Comparison of ENCODE assay signal across 8 cellular contexts in the genomic region with DNA sequence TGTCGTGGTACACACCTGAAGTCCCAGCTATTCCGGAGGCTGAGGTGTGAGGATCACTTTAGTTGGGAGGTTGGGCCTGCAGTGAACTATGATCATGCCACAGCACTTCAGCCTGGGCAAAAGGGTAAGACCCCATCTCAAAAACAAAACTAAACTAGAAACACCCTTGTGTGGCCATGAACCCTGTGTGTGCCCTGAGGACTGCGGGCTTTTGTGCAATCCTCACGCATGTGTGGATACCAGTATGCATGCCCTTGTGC. TPM values are rescaled to one million over a fixed set of nuclear protein-coding genes. Genes with fewer than 3 reads are reported as not detected.
DNase-seq lines count a peak whose midpoint lies in the region; ATAC-seq and TF ChIP-seq lines count a peak whose summit lies in the region.

No MANE protein-coding gene starts in this region.

- H3K79me2 ChIP-seq in smooth muscle cell (ENCODE audit: low read depth): peaks cover 39% of the 10 kb centered on the region

- H3K4me2 ChIP-seq in smooth muscle cell: peak overlapping the region; percentile 80

- H3K36me3 Mint-ChIP-seq in WTC11 (peaks cover 9% of the 10 kb centered on the region), glutamatergic neuron (ENCODE audit: unreplicated experiment) (no peaks in the 10 kb centered on the region)

- DNase-seq in H7 (no peak), WTC11 (ENCODE audit: low spot score) (no peak), glutamatergic neuron (no peak), smooth muscle cell (lab: John Stamatoyannopoulos, UW; ENCODE audit: unreplicated experiment) (no peak), sciatic nerve (ENCODE audit: low spot score) (no peak), NCI-H446 treated with DMSO at 0.1 percent for 48 hours (lab: John Stamatoyannopoulos, UW) (no peak)

- H3K9ac ChIP-seq in smooth muscle cell (ENCODE audit: low read depth): peak overlapping the region; percentile 39

- peaks cover 15% of the 10 kb centered on the region for H3K4me1 ChIP-seq in smooth muscle cell (ENCODE audit: low read depth)

- H3F3A ChIP-seq in smooth muscle cell (ENCODE audit: low read depth): no peaks in the 10 kb centered on the region

- H3K9me3 Mint-ChIP-seq in WTC11: no peaks in the 10 kb centered on the region
- peaks cover 13% of the 10 kb centered on the region for H3K9me3 Mint-ChIP-seq in glutamatergic neuron (ENCODE audit: unreplicated experiment)

- H3K4me3 Mint-ChIP-seq in WTC11 (peak overlapping the region; percentile 86), glutamatergic neuron (ENCODE audit: unreplicated experiment) (peak overlapping the region; percentile 95)

- no peaks in the 10 kb centered on the region for H3K9me3 ChIP-seq in smooth muscle cell (replicated peaks; ENCODE audit: low read depth)

- H3K27ac ChIP-seq in smooth muscle cell (ENCODE audit: low read depth): peak overlapping the region; percentile 83

- H3K27me3 ChIP-seq in H7 (ENCODE audit: control insufficient read depth, insufficient read depth, low read length) (no peaks in the 10 kb centered on the region), smooth muscle cell (ENCODE audit: low read depth) (no peaks in the 10 kb centered on the region)

- H3K27ac Mint-ChIP-seq in WTC11: peak overlapping the region; percentile 98
- H3K27ac Mint-ChIP-seq in glutamatergic neuron (ENCODE audit: unreplicated experiment): peak overlapping the region; percentile 87

- H3K36me3 ChIP-seq in H7 (replicated peaks; ENCODE audit: control insufficient read depth, insufficient read depth, low read length) (peaks cover 9% of the 10 kb centered on the region), smooth muscle cell (ENCODE audit: low read depth) (no peaks in the 10 kb centered on the region)

- WGBS in smooth muscle cell (ENCODE audit: low lambda C conversion rate): 66% methylated on average over 4 of the region's 4 CpGs

- intact Hi-C loops in sciatic nerve (cut with DNase I): no loop called here

- peak overlapping the region; percentile 46 for H2AFZ ChIP-seq in smooth muscle cell (ENCODE audit: low read depth)

- peaks cover 31% of the 10 kb centered on the region for H4K20me1 ChIP-seq in smooth muscle cell (ENCODE audit: low read depth)

- CTCF ChIA-PET in WTC11 (lab: Charles Lee): interaction anchor here (0.9 to 3.3 kb wide), 13 partner anchors 9 to 347 kb away, joined by 3 to 76 read pairs (median 6); a partner anchor contains a TSS

- H3K4me3 ChIP-seq in H7 (ENCODE audit: insufficient read depth, low read depth, low read length) (peak overlapping the region; percentile 55), smooth muscle cell (peak overlapping the region; percentile 55)

- peaks cover 30% of the 10 kb centered on the region for H3K4me1 Mint-ChIP-seq in WTC11
- H3K4me1 Mint-ChIP-seq in glutamatergic neuron (ENCODE audit: low read depth, unreplicated experiment): peaks cover 15% of the 10 kb centered on the region

- TF ChIP-seq CTCF in WTC11 (IDR thresholded peaks at IDR 0.05): no peak
- TF ChIP-seq CTCF in glutamatergic neuron (IDR thresholded peaks at IDR 0.05; ENCODE audit: partially characterized antibody, unreplicated experiment): no peak
- no peak for TF ChIP-seq CTCF in smooth muscle cell (IDR thresholded peaks at IDR 0.05; ENCODE audit: borderline replicate concordance, insufficient read depth, poor library complexity, severe bottlenecking)

- H3K27me3 Mint-ChIP-seq in WTC11 (ENCODE audit: low read depth) (no peaks in the 10 kb centered on the region), glutamatergic neuron (ENCODE audit: unreplicated experiment) (peaks cover 5% of the 10 kb centered on the region)

- ATAC-seq in WTC11 (no peak), sciatic nerve (no peak), GM19328 (IDR thresholded peaks at IDR 0.05; ENCODE audit: unreplicated experiment) (no peak), GM18868 (IDR thresholded peaks at IDR 0.05; ENCODE audit: unreplicated experiment) (no peak)

- POLR2A ChIA-PET in WTC11 (lab: Charles Lee): interaction anchor here (1.4 to 3.0 kb wide), 3 partner anchors 9 to 47 kb away, joined by 17 to 48 read pairs (median 19); a partner anchor contains a TSS

TF ChIP-seq in WTC11, 78 proteins besides CTCF, POLR2A, EP300 and RAD21 (continues in another document):
- no peak for TF ChIP-seq PRRX2 (CRISPR knock-in tag; IDR thresholded peaks at IDR 0.05)
- no peak for TF ChIP-seq JUN (CRISPR knock-in tag; IDR thresholded peaks at IDR 0.05)
- TF ChIP-seq SMAD3 (CRISPR knock-in tag; IDR thresholded peaks at IDR 0.05; ENCODE audit: borderline replicate concordance): no peak
- no peak for TF ChIP-seq TEAD4 (CRISPR knock-in tag; IDR thresholded peaks at IDR 0.05)
- TF ChIP-seq, protein P1, sequence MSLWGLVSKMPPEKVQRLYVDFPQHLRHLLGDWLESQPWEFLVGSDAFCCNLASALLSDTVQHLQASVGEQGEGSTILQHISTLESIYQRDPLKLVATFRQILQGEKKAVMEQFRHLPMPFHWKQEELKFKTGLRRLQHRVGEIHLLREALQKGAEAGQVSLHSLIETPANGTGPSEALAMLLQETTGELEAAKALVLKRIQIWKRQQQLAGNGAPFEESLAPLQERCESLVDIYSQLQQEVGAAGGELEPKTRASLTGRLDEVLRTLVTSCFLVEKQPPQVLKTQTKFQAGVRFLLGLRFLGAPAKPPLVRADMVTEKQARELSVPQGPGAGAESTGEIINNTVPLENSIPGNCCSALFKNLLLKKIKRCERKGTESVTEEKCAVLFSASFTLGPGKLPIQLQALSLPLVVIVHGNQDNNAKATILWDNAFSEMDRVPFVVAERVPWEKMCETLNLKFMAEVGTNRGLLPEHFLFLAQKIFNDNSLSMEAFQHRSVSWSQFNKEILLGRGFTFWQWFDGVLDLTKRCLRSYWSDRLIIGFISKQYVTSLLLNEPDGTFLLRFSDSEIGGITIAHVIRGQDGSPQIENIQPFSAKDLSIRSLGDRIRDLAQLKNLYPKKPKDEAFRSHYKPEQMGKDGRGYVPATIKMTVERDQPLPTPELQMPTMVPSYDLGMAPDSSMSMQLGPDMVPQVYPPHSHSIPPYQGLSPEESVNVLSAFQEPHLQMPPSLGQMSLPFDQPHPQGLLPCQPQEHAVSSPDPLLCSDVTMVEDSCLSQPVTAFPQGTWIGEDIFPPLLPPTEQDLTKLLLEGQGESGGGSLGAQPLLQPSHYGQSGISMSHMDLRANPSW (CRISPR knock-in tag; conservative IDR thresholded peaks at IDR 0.05; ENCODE audit: low read depth): no peak
- 0 out of 2 replicates have a peak, but pooled peaks have one; percentile 41 for TF ChIP-seq SP1 (CRISPR knock-in tag; conservative IDR thresholded peaks at IDR 0.05)
- no peak for TF ChIP-seq KAT7 (CRISPR knock-in tag; IDR thresholded peaks at IDR 0.05; ENCODE audit: borderline replicate concordance)
- 0 out of 2 replicates have a peak, but pooled peaks have one; percentile 20 for TF ChIP-seq FOXP1 (CRISPR knock-in tag; IDR thresholded peaks at IDR 0.05; ENCODE audit: borderline replicate concordance)
- TF ChIP-seq, protein P2, sequence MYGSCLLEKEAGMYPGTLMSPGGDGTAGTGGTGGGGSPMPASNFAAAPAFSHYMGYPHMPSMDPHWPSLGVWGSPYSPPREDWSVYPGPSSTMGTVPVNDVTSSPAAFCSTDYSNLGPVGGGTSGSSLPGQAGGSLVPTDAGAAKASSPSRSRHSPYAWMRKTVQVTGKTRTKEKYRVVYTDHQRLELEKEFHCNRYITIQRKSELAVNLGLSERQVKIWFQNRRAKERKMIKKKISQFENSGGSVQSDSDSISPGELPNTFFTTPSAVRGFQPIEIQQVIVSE (CRISPR knock-in tag; IDR thresholded peaks at IDR 0.05; ENCODE audit: borderline replicate concordance): no peak
- TF ChIP-seq, protein P3, sequence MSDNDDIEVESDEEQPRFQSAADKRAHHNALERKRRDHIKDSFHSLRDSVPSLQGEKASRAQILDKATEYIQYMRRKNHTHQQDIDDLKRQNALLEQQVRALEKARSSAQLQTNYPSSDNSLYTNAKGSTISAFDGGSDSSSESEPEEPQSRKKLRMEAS (CRISPR knock-in tag; IDR thresholded peaks at IDR 0.05): peak; percentile 90
- TF ChIP-seq ATF1 (CRISPR knock-in tag; IDR thresholded peaks at IDR 0.05): no peak
- no peak for TF ChIP-seq HMGA2 (CRISPR knock-in tag; IDR thresholded peaks at IDR 0.05)
- TF ChIP-seq JAZF1 (CRISPR knock-in tag; IDR thresholded peaks at IDR 0.05): no peak
- TF ChIP-seq NFE2L1 (CRISPR knock-in tag; IDR thresholded peaks at IDR 0.05): no peak
- TF ChIP-seq NFATC4 (CRISPR knock-in tag; IDR thresholded peaks at IDR 0.05): no peak

RNA-seq across cellular contexts. Expression of a gene that starts 1.1 kb away (rescaled TPM):
- total RNA-seq in H7 (2014; rRNA removed; shearing (Covaris generic)): 110 and 148 TPM in 2 replicates
- 97.7 to 106 TPM (median 102 TPM) in 3 replicates for total RNA-seq in WTC11 (2021)
- total RNA-seq in glutamatergic neuron (ENCODE audit: unreplicated experiment): 142 TPM
- 25.1 and 26.7 TPM in 2 replicates for total RNA-seq in smooth muscle cell
- polyA plus RNA-seq in smooth muscle cell: 77.1 and 90.5 TPM in 2 replicates
- 109 TPM for total RNA-seq in sciatic nerve

RNA-seq across cellular contexts. Expression of a gene that starts 19.8 kb away (rescaled TPM):
- 23.8 and 26.4 TPM in 2 replicates for total RNA-seq in H7 (2014; rRNA removed; shearing (Covaris generic))
- total RNA-seq in WTC11 (2021) (29.7 to 34.1 TPM (median 30.5 TPM) in 3 replicates), glutamatergic neuron (ENCODE audit: unreplicated experiment) (43.2 TPM), smooth muscle cell (10.6 and 12.1 TPM in 2 replicates), sciatic nerve (29.5 TPM)
- polyA plus RNA-seq in smooth muscle cell: 39.5 and 43.5 TPM in 2 replicates

RNA-seq across cellular contexts. Expression of a gene that starts 22.6 kb away (rescaled TPM):
- total RNA-seq in H7 (2014; rRNA removed; shearing (Covaris generic)): not detected in 2 replicates
- total RNA-seq in WTC11 (2021) (not detected in 3 replicates), glutamatergic neuron (ENCODE audit: unreplicated experiment) (not detected), smooth muscle cell (3.8 TPM in 1 of 2 replicates, not detected in the other), sciatic nerve (173 TPM)
- 2.4 and 4.0 TPM in 2 replicates for polyA plus RNA-seq in smooth muscle cell

RNA-seq across cellular contexts. Expression of a gene that starts 46.9 kb away (rescaled TPM):
- total RNA-seq in H7 (2014; rRNA removed; shearing (Covaris generic)): 440 and 502 TPM in 2 replicates
- total RNA-seq in WTC11 (2021) (215 to 227 TPM (median 218 TPM) in 3 replicates), glutamatergic neuron (ENCODE audit: unreplicated experiment) (70.3 TPM), smooth muscle cell (30.3 and 39.3 TPM in 2 replicates), sciatic nerve (58.3 TPM)
- 87.7 TPM in 2 replicates for polyA plus RNA-seq in smooth muscle cell

RNA-seq across cellular contexts. Expression of a gene that starts 47.6 kb away (rescaled TPM):
- total RNA-seq in H7 (2014; rRNA removed; shearing (Covaris generic)): 3.1 and 4.7 TPM in 2 replicates
- total RNA-seq in WTC11 (2021) (29.6 to 42.4 TPM (median 40.2 TPM) in 3 replicates), glutamatergic neuron (ENCODE audit: unreplicated experiment) (20.7 TPM), smooth muscle cell (2.0 and 2.9 TPM in 2 replicates), sciatic nerve (6.1 TPM)
- 8.6 and 8.7 TPM in 2 replicates for polyA plus RNA-seq in smooth muscle cell

Comparison
In these comparisons a context has a peak if more than half of its experiments do, and no peak if none do; other contexts are left out.
1. RNA of a gene that starts 22.6 kb away (total RNA-seq): 173 TPM in sciatic nerve (single experiment); 3.8 TPM in smooth muscle cell, not detected in WTC11, not detected in H7 and not detected in glutamatergic neuron (single experiment); every median in the first group is over 10 times any median in the second.